ENCODE assay signal across 8 cellular contexts in genomic region chr3:122974764-122975162, GRCh38.
DNase-seq lines count a peak whose midpoint lies in the region; ATAC-seq, FAIRE-seq and TF ChIP-seq lines count a peak whose summit lies in the region.

No MANE protein-coding gene starts in this region.

- DNase-seq in AG20443 (ENCODE audit: low spot score) (peak; percentile 45), astrocyte of the hippocampus (ENCODE audit: low read depth, low spot score) (peak; percentile 68), kidney glomerular epithelial cell (lab: John Stamatoyannopoulos, UW) (peak; percentile 22), D721Med (ENCODE audit: insufficient read length, low spot score) (no peak)
- DNase-seq in stimulated activated CD4-positive, alpha-beta T cell treated with anti-CD3 and anti-CD28 coated beads, Interleukin-2, amount 100 ng/mL, for 24 hours: no peak

- ATAC-seq in HG03159 (IDR thresholded peaks at IDR 0.05; ENCODE audit: unreplicated experiment): peak; percentile 32
- ATAC-seq in GM18873 (IDR thresholded peaks at IDR 0.05; ENCODE audit: low FRiP score, unreplicated experiment): no peak
- ATAC-seq in GM18519 (IDR thresholded peaks at IDR 0.05; ENCODE audit: low FRiP score, unreplicated experiment): no peak

- no peak for FAIRE-seq in D721Med (lab: Jason Lieb, UNC)

- TF ChIP-seq CTCF in D721Med (IDR thresholded peaks at IDR 0.05; ENCODE audit: insufficient read depth, missing control alignments): no peak

Comparison
In these comparisons a context has a peak if more than half of its experiments do, and no peak if none do; other contexts are left out.
1. DNase-seq: peak in AG20443 (single experiment), astrocyte of the hippocampus (single experiment) and kidney glomerular epithelial cell (single experiment); none in stimulated activated CD4-positive, alpha-beta T cell treated with anti-CD3 and anti-CD28 coated beads, Interleukin-2, amount 100 ng/mL, for 24 hours (0 of 2) and D721Med (single experiment).